22 cellular contexts compared by ENCODE assay signal in genomic region chr1:218917646-218918045, GRCh38.
"Had no signal": no experiment of that assay in that cellular context is flagged by ENCODE, and none has a peak within 500 bp of the region (broad histone marks: within the 10 kb centered on the region; RNA-seq: fewer than 3 reads in every experiment).

No MANE protein-coding gene starts in this region.

- DNase-seq: kidney; left colon; left lung; lower lobe of right lung; mammary epithelial cell; mesenchymal stem cell; naive thymus-derived CD8-positive, alpha-beta T cell; nucleus accumbens; pancreas; posterior cingulate gyrus; retina; right cardiac atrium; sigmoid colon; small intestine; spleen; stimulated activated CD4-positive, alpha-beta T cell treated with anti-CD3 and anti-CD28 coated beads, Interleukin-4, amount 100 ng/mL, for 24 hours; stimulated activated naive CD4-positive, alpha-beta T cell treated with Interleukin-2 at 50 U/mL for 16 hours; stimulated activated naive CD8-positive, alpha-beta T cell treated with anti-CD3 and anti-CD28 coated beads, Interleukin-15, amount 100 ng/mL, for 72 hours; substantia nigra had no signal

- ATAC-seq: left colon; left lung; lower lobe of right lung; naive thymus-derived CD8-positive, alpha-beta T cell; pancreas; right cardiac atrium; stimulated activated naive CD8-positive, alpha-beta T cell treated with anti-CD3 and anti-CD28 coated beads, Interleukin-15, amount 100 ng/mL, for 72 hours had no signal

- H3K4me3 ChIP-seq: left lung, lower lobe of right lung, pancreas, prostate gland, sigmoid colon, spleen, tibial nerve, vagina had no signal
